Comparison of ENCODE assay signal across 1 cellular context in genomic region chr12:50960130-50960529, GRCh38.
TF ChIP-seq lines count a peak whose summit lies in the region.

No MANE protein-coding gene starts in this region.

TF ChIP-seq in SK-N-SH treated with all-trans-retinoic acid at 6 μM for 48 hours, 23 proteins besides CTCF, POLR2A, EP300 and RAD21 (continued from another document):
- TF ChIP-seq, protein P1, sequence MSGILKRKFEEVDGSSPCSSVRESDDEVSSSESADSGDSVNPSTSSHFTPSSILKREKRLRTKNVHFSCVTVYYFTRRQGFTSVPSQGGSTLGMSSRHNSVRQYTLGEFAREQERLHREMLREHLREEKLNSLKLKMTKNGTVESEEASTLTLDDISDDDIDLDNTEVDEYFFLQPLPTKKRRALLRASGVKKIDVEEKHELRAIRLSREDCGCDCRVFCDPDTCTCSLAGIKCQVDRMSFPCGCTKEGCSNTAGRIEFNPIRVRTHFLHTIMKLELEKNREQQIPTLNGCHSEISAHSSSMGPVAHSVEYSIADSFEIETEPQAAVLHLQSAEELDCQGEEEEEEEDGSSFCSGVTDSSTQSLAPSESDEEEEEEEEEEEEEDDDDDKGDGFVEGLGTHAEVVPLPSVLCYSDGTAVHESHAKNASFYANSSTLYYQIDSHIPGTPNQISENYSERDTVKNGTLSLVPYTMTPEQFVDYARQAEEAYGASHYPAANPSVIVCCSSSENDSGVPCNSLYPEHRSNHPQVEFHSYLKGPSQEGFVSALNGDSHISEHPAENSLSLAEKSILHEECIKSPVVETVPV (CRISPR knock-in tag; IDR thresholded peaks at IDR 0.05), result no peak
- no peak for TF ChIP-seq ZC3H10 (CRISPR knock-in tag; IDR thresholded peaks at IDR 0.05)
- no peak for TF ChIP-seq ZNF8 (CRISPR knock-in tag; IDR thresholded peaks at IDR 0.05)
- TF ChIP-seq RARB (CRISPR knock-in tag; IDR thresholded peaks at IDR 0.05), result no peak
- TF ChIP-seq ZFP3 (CRISPR knock-in tag; IDR thresholded peaks at IDR 0.05), result no peak
- no peak for TF ChIP-seq SNAI2 (CRISPR knock-in tag; IDR thresholded peaks at IDR 0.05)
- no peak for TF ChIP-seq BACH2 (CRISPR knock-in tag; IDR thresholded peaks at IDR 0.05; ENCODE audit: borderline replicate concordance)
- no peak for TF ChIP-seq TCF4 (CRISPR knock-in tag; IDR thresholded peaks at IDR 0.05; ENCODE audit: borderline replicate concordance)
- TF ChIP-seq, protein P2, sequence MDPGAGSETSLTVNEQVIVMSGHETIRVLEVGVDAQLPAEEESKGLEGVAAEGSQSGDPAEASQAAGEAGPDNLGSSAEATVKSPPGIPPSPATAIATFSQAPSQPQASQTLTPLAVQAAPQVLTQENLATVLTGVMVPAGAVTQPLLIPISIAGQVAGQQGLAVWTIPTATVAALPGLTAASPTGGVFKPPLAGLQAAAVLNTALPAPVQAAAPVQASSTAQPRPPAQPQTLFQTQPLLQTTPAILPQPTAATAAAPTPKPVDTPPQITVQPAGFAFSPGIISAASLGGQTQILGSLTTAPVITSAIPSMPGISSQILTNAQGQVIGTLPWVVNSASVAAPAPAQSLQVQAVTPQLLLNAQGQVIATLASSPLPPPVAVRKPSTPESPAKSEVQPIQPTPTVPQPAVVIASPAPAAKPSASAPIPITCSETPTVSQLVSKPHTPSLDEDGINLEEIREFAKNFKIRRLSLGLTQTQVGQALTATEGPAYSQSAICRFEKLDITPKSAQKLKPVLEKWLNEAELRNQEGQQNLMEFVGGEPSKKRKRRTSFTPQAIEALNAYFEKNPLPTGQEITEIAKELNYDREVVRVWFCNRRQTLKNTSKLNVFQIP (CRISPR knock-in tag; IDR thresholded peaks at IDR 0.05; ENCODE audit: borderline replicate concordance, low read depth), result no peak
- no peak for TF ChIP-seq PPARA (CRISPR knock-in tag; IDR thresholded peaks at IDR 0.05; ENCODE audit: borderline replicate concordance)
- TF ChIP-seq GLIS3 (CRISPR knock-in tag; IDR thresholded peaks at IDR 0.05), result no peak
- TF ChIP-seq ZNF565 (CRISPR knock-in tag; conservative IDR thresholded peaks at IDR 0.05; ENCODE audit: low read depth), result no peak
- TF ChIP-seq TSHZ2 (CRISPR knock-in tag; IDR thresholded peaks at IDR 0.05), result no peak
- no peak for TF ChIP-seq ARNTL (CRISPR knock-in tag; IDR thresholded peaks at IDR 0.05; ENCODE audit: borderline replicate concordance, low read depth)
